In genomic region chrX:65196758-65197371, GRCh38 we compare ENCODE assay signal across 9 cellular contexts.
A peak's percentile ranks its signal among the peaks of the same experiment; 100 is the strongest.
DNase-seq lines count a peak whose midpoint lies in the region; ATAC-seq and TF ChIP-seq lines count a peak whose summit lies in the region.
"Had no signal": no experiment of that assay in that cellular context is flagged by ENCODE, and none has a peak within 500 bp of the region (broad histone marks: within the 10 kb centered on the region; RNA-seq: fewer than 3 reads in every experiment).

No MANE protein-coding gene starts in this region.

- H3K9me3 Mint-ChIP-seq in activated CD4-positive, alpha-beta T cell treated with anti-CD3 and anti-CD28 coated beads, Interleukin-2, amount 10 ng/mL, durations not matched to agents 24 days and 14 days: peaks cover 11% of the 10 kb centered on the region
- H3K9me3 Mint-ChIP-seq in natural killer cell: peaks cover 3 to 17% of the 10 kb centered on the region in 2 donors

- no peak for ATAC-seq in natural killer cell

- H3K9ac ChIP-seq in iPS-18a (ENCODE audit: low read length) (peak overlapping the region; percentile 4), stomach smooth muscle (ENCODE audit: low read length in 2 of 2) (no peak overlapping the region)

- H3K27me3 ChIP-seq in iPS-18a (ENCODE audit: control insufficient read depth, insufficient read depth, low read length) (no peaks in the 10 kb centered on the region), stomach smooth muscle (ENCODE audit: control insufficient read depth in 1 of 2, insufficient read depth in 2 of 2, low read length in 2 of 2) (peaks cover 0 to 2% of the 10 kb centered on the region in 2 donors)

- peak overlapping the region; percentile 23 for H3K4me3 ChIP-seq in iPS-18a (ENCODE audit: low read length)
- H3K4me3 ChIP-seq in stomach smooth muscle (ENCODE audit: low read length in 2 of 2): peak overlapping the region; percentile 22 to 54

- no peaks in the 10 kb centered on the region for H3K4me1 Mint-ChIP-seq in activated CD4-positive, alpha-beta T cell treated with anti-CD3 and anti-CD28 coated beads, Interleukin-2, amount 10 ng/mL, durations not matched to agents 24 days and 14 days
- no peaks in the 10 kb centered on the region for H3K4me1 Mint-ChIP-seq in natural killer cell

- H3K36me3 ChIP-seq in iPS-18a (ENCODE audit: control insufficient read depth, low read depth, low read length) (no peaks in the 10 kb centered on the region), stomach smooth muscle (ENCODE audit: control insufficient read depth in 2 of 2, insufficient read depth in 2 of 2, low read length in 2 of 2) (no peaks in the 10 kb centered on the region)

- peaks cover 17% of the 10 kb centered on the region for H3K4me1 ChIP-seq in iPS-18a (ENCODE audit: control insufficient read depth, low read depth, low read length)
- no peaks in the 10 kb centered on the region for H3K4me1 ChIP-seq in stomach smooth muscle (ENCODE audit: control insufficient read depth, insufficient read depth, low read length)

- DNase-seq in activated CD4-positive, alpha-beta T cell treated with anti-CD3 and anti-CD28 coated beads, Interleukin-2, amount 50 U/mL, for 48 hours: peak; percentile 1 to 6
- no peak for DNase-seq in activated CD4-positive, alpha-beta T cell treated with anti-CD3 and anti-CD28 coated beads, Interleukin-2, amount 10 ng/mL, durations not matched to agents 24 days and 14 days
- DNase-seq in RPMI8226 (peak; percentile 28), EL (no peak), natural killer cell (no peak), GM19240 (ENCODE audit: insufficient read length, low spot score) (no peak)

- H3K27me3 Mint-ChIP-seq in activated CD4-positive, alpha-beta T cell treated with anti-CD3 and anti-CD28 coated beads, Interleukin-2, amount 10 ng/mL, durations not matched to agents 24 days and 14 days: no peaks in the 10 kb centered on the region
- H3K27me3 Mint-ChIP-seq in natural killer cell (ENCODE audit: low read depth in 2 of 2): peaks cover 0 to 5% of the 10 kb centered on the region in 2 donors
- H3K27me3 Mint-ChIP-seq: IgD-negative memory B cell had no signal

- H3K27ac ChIP-seq in iPS-18a (ENCODE audit: low read length) (no peak overlapping the region), stomach smooth muscle (ENCODE audit: low read length) (no peak overlapping the region)

- no peak overlapping the region for H3K4me3 Mint-ChIP-seq in activated CD4-positive, alpha-beta T cell treated with anti-CD3 and anti-CD28 coated beads, Interleukin-2, amount 10 ng/mL, durations not matched to agents 24 days and 14 days
- no peak overlapping the region for H3K4me3 Mint-ChIP-seq in natural killer cell

- TF ChIP-seq CTCF in natural killer cell (IDR thresholded peaks at IDR 0.05): no peak

- intact Hi-C loops in activated CD4-positive, alpha-beta T cell treated with anti-CD3 and anti-CD28 coated beads, Interleukin-2, amount 10 ng/mL, durations not matched to agents 24 days and 14 days (cut with micrococcal nuclease): no loop called here
- intact Hi-C loops in natural killer cell (cut with micrococcal nuclease): no loop called here

- no peaks in the 10 kb centered on the region for H3K36me3 Mint-ChIP-seq in activated CD4-positive, alpha-beta T cell treated with anti-CD3 and anti-CD28 coated beads, Interleukin-2, amount 10 ng/mL, durations not matched to agents 24 days and 14 days (ENCODE audit: low read depth)
- peaks cover 7% of the 10 kb centered on the region for H3K36me3 Mint-ChIP-seq in natural killer cell
- H3K36me3 Mint-ChIP-seq: IgD-negative memory B cell had no signal

- H3K9me3 ChIP-seq in iPS-18a (ENCODE audit: control insufficient read depth, low read depth, low read length) (peaks cover 10% of the 10 kb centered on the region), stomach smooth muscle (ENCODE audit: control insufficient read depth in 2 of 2, low read length in 2 of 2) (no peaks in the 10 kb centered on the region)

- H3K27ac Mint-ChIP-seq in activated CD4-positive, alpha-beta T cell treated with anti-CD3 and anti-CD28 coated beads, Interleukin-2, amount 10 ng/mL, durations not matched to agents 24 days and 14 days: no peak overlapping the region
- no peak overlapping the region for H3K27ac Mint-ChIP-seq in natural killer cell

Comparison
In these comparisons a context has a peak if more than half of its experiments do, and no peak if none do; other contexts are left out.
1. DNase-seq: peak in activated CD4-positive, alpha-beta T cell treated with anti-CD3 and anti-CD28 coated beads, Interleukin-2, amount 50 U/mL, for 48 hours (2 of 2) and RPMI8226 (single experiment); none in activated CD4-positive, alpha-beta T cell treated with anti-CD3 and anti-CD28 coated beads, Interleukin-2, amount 10 ng/mL, durations not matched to agents 24 days and 14 days (single experiment), EL (single experiment), natural killer cell (single experiment) and GM19240 (single experiment).